ENCODE assay signal across 10 cellular contexts in genomic region chr18:64244571-64244970, GRCh38.
DNase-seq lines count a peak whose midpoint lies in the region; ATAC-seq and TF ChIP-seq lines count a peak whose summit lies in the region.
"Had no signal": no experiment of that assay in that cellular context is flagged by ENCODE, and none has a peak within 500 bp of the region (broad histone marks: within the 10 kb centered on the region; RNA-seq: fewer than 3 reads in every experiment).

No MANE protein-coding gene starts in this region.

- ATAC-seq in GM21447 (IDR thresholded peaks at IDR 0.05; ENCODE audit: unreplicated experiment) = no peak

- TF ChIP-seq CTCF in epithelial cell of proximal tubule (conservative IDR thresholded peaks at IDR 0.05; ENCODE audit: low read depth, low read length) = peak; percentile 16

- H3K4me3 ChIP-seq in epithelial cell of proximal tubule (ENCODE audit: low read depth, low read length) = no peak overlapping the region
- H3K4me3 ChIP-seq: transverse colon had no signal

- DNase-seq in NCI-H2171 treated with DMSO at 0.1 percent for 48 hours (lab: John Stamatoyannopoulos, UW) (peak; percentile 25), NCI-H2171 (lab: John Stamatoyannopoulos, UW) (no peak), NCI-H524 (lab: John Stamatoyannopoulos, UW) (peak; percentile 23 to 70), epithelial cell of proximal tubule (ENCODE audit: low read depth) (no peak), retina (peak; percentile 47), SK-N-DZ (ENCODE audit: low spot score) (no peak)
- no peak for DNase-seq in activated CD8-positive, alpha-beta memory T cell treated with anti-CD3 and anti-CD28 coated beads, Interleukin-2, amount 50 U/mL, for 4 hours
- DNase-seq: activated CD4-positive, CD25-positive, alpha-beta regulatory T cell treated with anti-CD3 and anti-CD28 coated beads, Interleukin-2, amount 50 U/mL, for 72 hours; transverse colon had no signal

Comparison
In these comparisons a context has a peak if more than half of its experiments do, and no peak if none do; other contexts are left out.
1. DNase-seq: peak in NCI-H2171 treated with DMSO at 0.1 percent for 48 hours (single experiment), NCI-H524 (2 of 2) and retina (single experiment); none in NCI-H2171 (single experiment), epithelial cell of proximal tubule (single experiment), activated CD8-positive, alpha-beta memory T cell treated with anti-CD3 and anti-CD28 coated beads, Interleukin-2, amount 50 U/mL, for 4 hours (single experiment) and SK-N-DZ (single experiment).